In the genomic region with DNA sequence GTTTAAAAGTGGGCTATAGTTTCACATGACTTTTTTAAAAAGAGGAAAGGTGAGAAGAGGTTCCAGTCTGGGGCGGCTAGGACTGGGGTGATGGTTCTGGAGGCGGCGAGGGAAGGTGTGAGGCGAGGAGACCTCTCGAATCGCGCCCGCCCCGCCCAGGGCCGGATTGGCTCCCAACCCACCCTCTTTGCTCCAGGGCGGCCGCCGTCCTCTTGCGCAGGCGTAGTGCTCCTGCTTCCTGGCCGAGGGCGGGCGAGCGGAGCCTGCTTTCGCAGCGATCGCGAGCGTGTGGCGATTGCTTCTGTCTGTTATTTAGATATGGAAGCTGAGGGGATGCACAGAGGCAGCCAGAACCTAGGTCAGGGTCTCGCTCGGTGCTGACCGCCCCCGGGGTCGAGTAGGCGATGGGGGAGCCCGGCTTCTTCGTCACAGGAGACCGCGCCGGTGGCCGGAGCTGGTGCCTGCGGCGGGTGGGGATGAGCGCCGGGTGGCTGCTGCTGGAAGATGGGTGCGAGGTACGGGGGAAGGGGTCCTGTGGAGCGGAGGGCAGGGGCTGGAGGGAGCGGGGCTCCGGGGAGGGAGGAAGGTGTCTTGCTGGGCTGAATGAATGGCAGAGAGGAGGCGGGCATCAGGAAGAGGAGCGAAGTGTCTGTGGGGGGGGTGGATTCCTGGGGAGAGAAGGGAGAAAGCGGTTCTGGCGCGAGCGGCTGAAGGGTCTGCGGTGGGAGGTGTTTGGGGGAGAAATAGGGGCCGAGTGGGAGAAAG, we compare ENCODE assay signal across 8 cellular contexts. TPM values are rescaled to one million over a fixed set of nuclear protein-coding genes. Genes with fewer than 3 reads are reported as not detected.
A peak's percentile ranks its signal among the peaks of the same experiment; 100 is the strongest.
DNase-seq lines count a peak whose midpoint lies in the region; ATAC-seq, FAIRE-seq and TF ChIP-seq lines count a peak whose summit lies in the region.

Gene RNF8, plus strand, starts transcription at position 223 of the 765 bp plus-strand sequence. Its CDS starts 182 bp downstream, at position 405.

- no peaks in the 10 kb centered on the region for H3K36me3 ChIP-seq in A673 (ENCODE audit: insufficient read depth, low read length, poor library complexity, severe bottlenecking)
- peaks cover 3% of the 10 kb centered on the region; the same call in 1 of the 2 replicates for H3K36me3 ChIP-seq in WERI-Rb-1
- no peaks in the 10 kb centered on the region for H3K36me3 ChIP-seq in bronchial epithelial cell (ENCODE audit: control insufficient read depth, insufficient read depth, low read length)
- H3K36me3 ChIP-seq in iPS-20b (ENCODE audit: insufficient read depth, low read depth, low read length), result no peaks in the 10 kb centered on the region

- ATAC-seq in GM18861 (IDR thresholded peaks at IDR 0.05; ENCODE audit: unreplicated experiment) (peak; percentile 73), HG03097 (IDR thresholded peaks at IDR 0.05; ENCODE audit: low FRiP score, unreplicated experiment) (peak; percentile 61)

- H3K9me3 ChIP-seq in A673 (ENCODE audit: low read depth, low read length, poor library complexity, severe bottlenecking), result no peaks in the 10 kb centered on the region
- H3K9me3 ChIP-seq in WERI-Rb-1 (ENCODE audit: severe bottlenecking), result no peaks in the 10 kb centered on the region
- H3K9me3 ChIP-seq in iPS-20b (ENCODE audit: insufficient read depth, low read depth, low read length), result no peaks in the 10 kb centered on the region

- BruUV-seq in A673 (replicated peaks; lab: Mats Ljungman, UMichigan), result no TSS peak

- H3K27me3 ChIP-seq in A673 (replicated peaks; ENCODE audit: insufficient read depth, low read depth, low read length, poor library complexity) (no peaks in the 10 kb centered on the region), WERI-Rb-1 (ENCODE audit: insufficient read depth, low read depth, severe bottlenecking) (no peaks in the 10 kb centered on the region), bronchial epithelial cell (ENCODE audit: control insufficient read depth, insufficient read depth, low read length) (no peaks in the 10 kb centered on the region), iPS-20b (ENCODE audit: insufficient read depth, low read length) (peaks cover 10% of the 10 kb centered on the region; the same call in 1 of the 2 replicates)

- peak within 1 kb of the TSS; percentile 83; the same call in 1 of the 2 replicates for H3K9ac ChIP-seq in iPS-20b (ENCODE audit: low read depth, low read length)

- H3K4me3 ChIP-seq in A673 (ENCODE audit: low read depth, low read length, poor library complexity, severe bottlenecking), result peak within 1 kb of the TSS; percentile 99
- peak within 1 kb of the TSS; percentile 95 for H3K4me3 ChIP-seq in WERI-Rb-1 (ENCODE audit: low read depth, low read length)
- peak within 1 kb of the TSS; percentile 93 for H3K4me3 ChIP-seq in bronchial epithelial cell (ENCODE audit: low read depth, low read length)
- H3K4me3 ChIP-seq in iPS-20b (ENCODE audit: low read length), result peak within 1 kb of the TSS; percentile 89
- peak within 1 kb of the TSS; percentile 70 to 97 (median 93) for H3K4me3 ChIP-seq in skin epidermis

- TF ChIP-seq CTCF in A673 (conservative IDR thresholded peaks at IDR 0.05; ENCODE audit: low read depth, low read length) (no peak), WERI-Rb-1 (IDR thresholded peaks at IDR 0.05; ENCODE audit: low read depth, low read length) (no peak), bronchial epithelial cell (IDR thresholded peaks at IDR 0.05; ENCODE audit: insufficient read depth, low read length, severe bottlenecking) (no peak)

- intact Hi-C loops in A673 (cut with micrococcal nuclease; ENCODE audit: unreplicated experiment), result no loop called here

- no peak for FAIRE-seq in bronchial epithelial cell (lab: Jason Lieb, UNC)

- peak within 1 kb of the TSS; percentile 81 for H3K27ac ChIP-seq in A673 (ENCODE audit: low read depth, low read length, poor library complexity, severe bottlenecking)
- peak within 1 kb of the TSS; percentile 76 for H3K27ac ChIP-seq in WERI-Rb-1
- peak within 1 kb of the TSS; percentile 23 for H3K27ac ChIP-seq in iPS-20b (ENCODE audit: low read length)
- peak within 1 kb of the TSS; percentile 34 to 89 (median 79) for H3K27ac ChIP-seq in skin epidermis

- CTCF ChIA-PET in A673 (lab: Charles Lee), result no interaction called here

- DNase-seq in A673 (ENCODE audit: low spot score) (peak; percentile 92), NCI-H2196 (lab: John Stamatoyannopoulos, UW; ENCODE audit: unreplicated experiment) (peak; percentile 85), WERI-Rb-1 (peak; percentile 99), bronchial epithelial cell (ENCODE audit: low read depth) (peak; percentile 74)

- peaks cover 9% of the 10 kb centered on the region for H3K4me1 ChIP-seq in A673 (ENCODE audit: insufficient read depth, low read length, poor library complexity, severe bottlenecking)
- H3K4me1 ChIP-seq in iPS-20b (ENCODE audit: insufficient read depth, low read length), result peaks cover 7% of the 10 kb centered on the region

- POLR2A ChIA-PET in A673 (lab: Charles Lee; ENCODE audit: low non-redundant PET), result interaction anchor here (0.7 kb wide), 1 partner anchor 1677 kb away, joined by 8 read pairs; no protein-coding TSS in a partner anchor

RNA-seq across cellular contexts. Expression of gene RNF8, which starts in this region (rescaled TPM):
- 25.6 and 28.5 TPM in 2 replicates for total RNA-seq in A673 (2021)
- total RNA-seq in bronchial epithelial cell, result 20.8 and 29.2 TPM in 2 replicates

Comparison
In these comparisons a context has a peak if more than half of its experiments do, and no peak if none do; other contexts are left out.
1. Peak in every context shown above with its lines: DNase-seq, ATAC-seq, H3K4me3 ChIP-seq and H3K27ac ChIP-seq.
2. H3K27ac ChIP-seq: peak in every context shown above with its lines; median percentile 81 in A673; 79 in skin epidermis; 76 in WERI-Rb-1; 23 in iPS-20b.